In genomic region chr2:161146209-161146775, GRCh38 we compare ENCODE assay signal across 21 cellular contexts. TPM values are rescaled to one million over a fixed set of nuclear protein-coding genes. Genes with fewer than 3 reads are reported as not detected.
A peak's percentile ranks its signal among the peaks of the same experiment; 100 is the strongest.
DNase-seq lines count a peak whose midpoint lies in the region; ATAC-seq, FAIRE-seq and TF ChIP-seq lines count a peak whose summit lies in the region.
"Had no signal": no experiment of that assay in that cellular context is flagged by ENCODE, and none has a peak within 500 bp of the region (broad histone marks: within the 10 kb centered on the region; RNA-seq: fewer than 3 reads in every experiment).

No MANE protein-coding gene starts in this region.

- TF ChIP-seq POLR2A in GM12878 (IDR thresholded peaks at IDR 0.05; ENCODE audit: low read depth, low read length), result no peak

- peak overlapping the region; percentile 38 for H3K4me2 ChIP-seq in GM12878 (ENCODE audit: control insufficient read depth, insufficient read depth)

- no peak for DNase-seq in activated T-cell treated with anti-CD3 and anti-CD28 coated beads, Interleukin-2, amount 50 U/mL, for 72 hours
- DNase-seq in activated T-cell treated with anti-CD3 and anti-CD28 coated beads for 4 hours (no peak), GM12878 (ENCODE audit: low read depth, low spot score) (no peak), MCF 10A (ENCODE audit: unreplicated experiment) (no peak), NCI-H345 (lab: John Stamatoyannopoulos, UW) (no peak), LoVo (ENCODE audit: low spot score) (no peak)
- DNase-seq: COR-L47, DMS153, EL, MM.1S, NCI-H1105 treated with DMSO at 0.1 percent for 48 hours, NCI-H187, NCI-H82, SIG-M5 had no signal

- no peak overlapping the region for H3K9ac ChIP-seq in GM12878 (ENCODE audit: control insufficient read depth, insufficient read depth, low read length)

- H2AFZ ChIP-seq in GM12878 (ENCODE audit: control insufficient read depth, low read depth, low read length), result no peak overlapping the region

- H3K9me3 ChIP-seq in GM12878 (replicated peaks; ENCODE audit: control insufficient read depth, insufficient read depth, low read length), result peaks cover 23% of the 10 kb centered on the region
- H3K9me3 ChIP-seq: HAP-1 had no signal

- no peak for TF ChIP-seq CTCF in GM12878 (IDR thresholded peaks at IDR 0.05 in 2 of 3, conservative IDR thresholded peaks at IDR 0.05 in 1 of 3; ENCODE audit: control insufficient read depth in 2 of 3, extremely low read depth in 1 of 3, insufficient read depth in 1 of 3, low read depth in 3 of 3, low read length in 3 of 3)
- no peak for TF ChIP-seq CTCF in MCF 10A (IDR thresholded peaks at IDR 0.05; ENCODE audit: unreplicated experiment)

- no peak for FAIRE-seq in GM12878 (lab: Jason Lieb, UNC)
- FAIRE-seq: A204.1, K562 had no signal

- in situ Hi-C loops in GM12878 (cut with MboI), result no loop called here

- no peaks in the 10 kb centered on the region for H3K27me3 ChIP-seq in GM12878 (replicated peaks in 1 of 2; ENCODE audit: control insufficient read depth in 2 of 2, insufficient read depth in 2 of 2, low read length in 1 of 2)

- no peaks in the 10 kb centered on the region for H3K27me3 Mint-ChIP-seq in activated T-cell treated with anti-CD3 and anti-CD28 coated beads, Interleukin-2, amount 50 U/mL, for 72 hours (ENCODE audit: low read depth)
- H3K27me3 Mint-ChIP-seq in MCF 10A (ENCODE audit: insufficient read depth, unreplicated experiment), result no peaks in the 10 kb centered on the region

- H3K36me3 Mint-ChIP-seq in activated T-cell treated with anti-CD3 and anti-CD28 coated beads, Interleukin-2, amount 50 U/mL, for 72 hours (ENCODE audit: insufficient read depth in 2 of 2), result peaks cover 44 to 84% of the 10 kb centered on the region in 2 donors
- H3K36me3 Mint-ChIP-seq in MCF 10A (ENCODE audit: insufficient read depth, unreplicated experiment), result no peaks in the 10 kb centered on the region

- BruUV-seq in GM12878 (replicated peaks; lab: Mats Ljungman, UMichigan) (no TSS peak), MCF 10A (replicated peaks; lab: Mats Ljungman, UMichigan) (no TSS peak)

- SMC1A ChIA-PET in GM12878 (lab: Charles Lee; ENCODE audit: uncharacterized antibody, unreplicated experiment), result interaction anchor here (0.8 to 1.5 kb wide), 2 partner anchors 20 to 25 kb away, joined by 4 to 5 read pairs; no protein-coding TSS in a partner anchor

- H3K4me3 Mint-ChIP-seq in activated T-cell treated with anti-CD3 and anti-CD28 coated beads, Interleukin-2, amount 50 U/mL, for 72 hours, result peak overlapping the region in 1 of 2 donors; percentile 31
- no peak overlapping the region for H3K4me3 Mint-ChIP-seq in MCF 10A (ENCODE audit: unreplicated experiment)

- H3K4me1 Mint-ChIP-seq in activated T-cell treated with anti-CD3 and anti-CD28 coated beads, Interleukin-2, amount 50 U/mL, for 72 hours (ENCODE audit: low read depth), result peaks cover 64% of the 10 kb centered on the region
- H3K4me1 Mint-ChIP-seq in MCF 10A (ENCODE audit: insufficient read depth, unreplicated experiment), result no peaks in the 10 kb centered on the region

- TF ChIP-seq RAD21 in GM12878 (IDR thresholded peaks at IDR 0.05; ENCODE audit: insufficient read depth, low read depth, low read length), result no peak

- H3K9me3 Mint-ChIP-seq in activated T-cell treated with anti-CD3 and anti-CD28 coated beads, Interleukin-2, amount 50 U/mL, for 72 hours, result peaks cover 13 to 22% of the 10 kb centered on the region in 2 donors
- H3K9me3 Mint-ChIP-seq in MCF 10A (ENCODE audit: unreplicated experiment), result peaks cover 33% of the 10 kb centered on the region

- no peak overlapping the region; the same call in 1 of the 2 replicates for H3K4me3 ChIP-seq in GM12878
- H3K4me3 ChIP-seq: HAP-1, K562 had no signal

- intact Hi-C loops in GM12878 (cut with micrococcal nuclease; ENCODE audit: unreplicated experiment), result no loop called here
- intact Hi-C loops in MCF 10A (cut with micrococcal nuclease), result no loop called here

- RAD21 ChIA-PET in GM12878 (lab: Charles Lee; ENCODE audit: unreplicated experiment), result no interaction called here

- no peaks in the 10 kb centered on the region for H4K20me1 ChIP-seq in GM12878 (ENCODE audit: control insufficient read depth, insufficient read depth)

- TF ChIP-seq EP300 in GM12878 (IDR thresholded peaks at IDR 0.05; ENCODE audit: borderline replicate concordance in 1 of 2, control insufficient read depth in 1 of 2, low read depth in 2 of 2, low read length in 2 of 2), result no peak

- H3K4me1 ChIP-seq in GM12878 (ENCODE audit: control insufficient read depth, insufficient read depth, low read length), result peaks cover 3% of the 10 kb centered on the region
- H3K4me1 ChIP-seq: HAP-1 had no signal

- H3K36me3 ChIP-seq in GM12878 (ENCODE audit: control insufficient read depth in 2 of 2, insufficient read depth in 2 of 2, low read length in 1 of 2), result peaks cover 0 to 8% of the 10 kb centered on the region in 2 experiments; a peak in 2 of 4 replicates
- H3K36me3 ChIP-seq: HAP-1 had no signal

- ATAC-seq in activated T-cell treated with anti-CD3 and anti-CD28 coated beads, Interleukin-2, amount 50 U/mL, for 72 hours (replicated peaks in 1 of 2), result no peak
- peak; percentile 34 for ATAC-seq in HG03045 (IDR thresholded peaks at IDR 0.05; ENCODE audit: unreplicated experiment)
- peak; percentile 21 for ATAC-seq in GM12878
- no peak for ATAC-seq in GM18873 (IDR thresholded peaks at IDR 0.05; ENCODE audit: low FRiP score, unreplicated experiment)
- ATAC-seq: K562 had no signal

- POLR2A ChIA-PET in GM12878 (lab: Charles Lee), result no interaction called here
- POLR2A ChIA-PET in MCF 10A (lab: Yijun Ruan, JAX), result no interaction called here

- H3K27ac Mint-ChIP-seq in activated T-cell treated with anti-CD3 and anti-CD28 coated beads, Interleukin-2, amount 50 U/mL, for 72 hours, result peak overlapping the region; percentile 6
- no peak overlapping the region for H3K27ac Mint-ChIP-seq in MCF 10A (ENCODE audit: low read depth, unreplicated experiment)

- H3K27ac ChIP-seq in GM12878 (ENCODE audit: control insufficient read depth, insufficient read depth), result no peak overlapping the region
- H3K27ac ChIP-seq: C4-2B, HL-60 had no signal

- CTCF ChIA-PET in GM12878 (lab: Yijun Ruan, JAX) (interaction anchor here (1.0 kb wide), 1 partner anchor 56 kb away, joined by 3 read pairs; no protein-coding TSS in a partner anchor), MCF 10A (lab: Yijun Ruan, JAX) (interaction anchor here (0.7 kb wide), 1 partner anchor 31 kb away, joined by 3 read pairs; no protein-coding TSS in a partner anchor)

- H3K79me2 ChIP-seq in GM12878 (ENCODE audit: control insufficient read depth, insufficient read depth, low read length), result peaks cover 90% of the 10 kb centered on the region

TF ChIP-seq in GM12878, 131 proteins besides CTCF, POLR2A, EP300 and RAD21:
- TF ChIP-seq RUNX3 (IDR thresholded peaks at IDR 0.05; ENCODE audit: low read length) (peak; percentile 53), E2F8 (IDR thresholded peaks at IDR 0.05; ENCODE audit: low read depth, partially characterized antibody) (no peak), NR2F1 (conservative IDR thresholded peaks at IDR 0.05) (peak; percentile 54), HDGF (IDR thresholded peaks at IDR 0.05) (0 out of 2 replicates have a peak, but pooled peaks have one; percentile 36)

RNA-seq across cellular contexts. Expression of gene TANK, which starts 13.9 kb away (rescaled TPM):
- total RNA-seq in activated T-cell treated with anti-CD3 and anti-CD28 coated beads, Interleukin-2, amount 50 U/mL, for 72 hours, result 10 to 100 TPM; 87.3 to 87.8 TPM
- 423 and 495 TPM in 2 replicates for total RNA-seq in GM12878 (2013; cell fraction: nucleolus; rRNA removed)
- total RNA-seq in GM12878 (2014; rRNA removed) (73.1 and 79.9 TPM in 2 replicates), GM12878 (2014; rRNA removed; fragmentation: Illumina TruSeq; extraction: Trizol) (107 and 110 TPM in 2 replicates), GM12878 (2021) (56.6 and 64.2 TPM in 2 replicates), MCF 10A (2022) (62.0 and 79.6 TPM in 2 replicates)
- polyA plus RNA-seq in GM12878 (2011; ENCODE audit: low read depth), result 28.9 TPM
- polyA plus RNA-seq in GM12878 (2011; rRNA removed) (121 and 166 TPM in 2 replicates), GM12878 (2014; fragmentation: Illumina TruSeq; extraction: Trizol) (76.6 and 104 TPM in 2 replicates), GM12878 (2014; fragmentation: Nextera tagmentation; extraction: Ambion mirVana) (100 to 1,000 TPM; 102 to 127 TPM), GM12878 (2014; rRNA removed) (40.1 and 48.6 TPM in 2 replicates), GM12878 (2016; fragmentation: Nextera tagmentation; extraction: Ambion mirVana) (100 to 1,000 TPM; 104 TPM)
- polyA plus RNA-seq in GM12878 (2011; cell fraction: cytosol; rRNA removed), result 44.8 and 49.0 TPM in 2 replicates
- polyA plus RNA-seq in GM12878 (2011; cell fraction: nucleus; rRNA removed), result 61.7 and 70.9 TPM in 2 replicates
- 40.5 and 47.5 TPM in 2 replicates for polyA plus RNA-seq in GM12878 (2012)
- 61.1 and 79.8 TPM in 2 replicates for polyA minus RNA-seq in GM12878 (2011; rRNA and poly(A)+ RNA removed)
- polyA minus RNA-seq in GM12878 (2011; cell fraction: cytosol; rRNA and poly(A)+ RNA removed), result 20.8 and 33.6 TPM in 2 replicates
- 136 and 215 TPM in 2 replicates for polyA minus RNA-seq in GM12878 (2011; cell fraction: nucleus; rRNA and poly(A)+ RNA removed)

Comparison
In these comparisons a context has a peak if more than half of its experiments do, and no peak if none do; other contexts are left out.
1. ATAC-seq: peak in HG03045 (single experiment) and GM12878 (single experiment); none in activated T-cell treated with anti-CD3 and anti-CD28 coated beads, Interleukin-2, amount 50 U/mL, for 72 hours (0 of 2) and GM18873 (single experiment).